1 cellular context compared by ENCODE assay signal in the genomic region with DNA sequence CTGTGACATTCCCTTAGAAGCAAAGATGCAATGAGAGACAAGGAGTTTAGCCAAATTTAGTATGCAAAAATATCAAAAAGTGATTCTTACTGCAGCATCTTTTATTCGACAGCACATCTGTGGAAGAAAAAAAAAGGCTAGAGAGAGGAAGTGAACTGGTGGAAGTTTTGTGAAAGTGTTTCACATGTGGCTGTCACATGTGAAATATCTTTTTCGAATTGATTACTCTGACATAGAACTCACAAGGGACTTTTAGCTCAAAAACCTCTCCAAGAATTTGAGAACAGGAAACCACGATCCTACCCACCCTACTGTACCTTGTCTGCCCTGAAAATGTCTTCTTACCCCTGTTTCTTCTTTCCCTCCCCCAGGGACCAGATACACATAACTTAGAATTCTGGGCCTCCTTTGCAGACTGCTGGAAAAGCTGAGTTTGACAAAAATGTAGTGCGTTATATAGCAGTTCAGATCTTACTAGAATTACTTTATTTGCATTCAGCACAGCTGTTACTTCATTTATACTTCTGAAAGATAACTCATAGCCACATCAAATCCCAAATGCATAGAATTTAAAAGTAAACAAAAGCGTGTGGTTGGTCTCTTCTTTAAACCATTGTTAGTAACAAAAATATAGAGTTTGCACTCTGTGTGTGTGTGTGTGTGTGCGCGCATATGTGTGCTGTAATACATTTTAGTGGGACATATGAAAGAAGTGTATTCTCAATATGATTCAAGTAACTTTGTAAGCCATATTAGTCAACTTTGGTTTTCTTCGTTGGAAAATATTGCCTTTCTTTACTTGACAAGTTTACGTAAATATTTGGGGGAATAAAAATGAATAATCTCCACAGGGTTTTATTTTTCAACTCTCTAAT.
TF ChIP-seq lines count a peak whose summit lies in the region.

No MANE protein-coding gene starts in this region.

TF ChIP-seq in H1, 55 proteins besides CTCF, POLR2A, EP300 and RAD21 (continued from another document):
- TF ChIP-seq, protein P1, sequence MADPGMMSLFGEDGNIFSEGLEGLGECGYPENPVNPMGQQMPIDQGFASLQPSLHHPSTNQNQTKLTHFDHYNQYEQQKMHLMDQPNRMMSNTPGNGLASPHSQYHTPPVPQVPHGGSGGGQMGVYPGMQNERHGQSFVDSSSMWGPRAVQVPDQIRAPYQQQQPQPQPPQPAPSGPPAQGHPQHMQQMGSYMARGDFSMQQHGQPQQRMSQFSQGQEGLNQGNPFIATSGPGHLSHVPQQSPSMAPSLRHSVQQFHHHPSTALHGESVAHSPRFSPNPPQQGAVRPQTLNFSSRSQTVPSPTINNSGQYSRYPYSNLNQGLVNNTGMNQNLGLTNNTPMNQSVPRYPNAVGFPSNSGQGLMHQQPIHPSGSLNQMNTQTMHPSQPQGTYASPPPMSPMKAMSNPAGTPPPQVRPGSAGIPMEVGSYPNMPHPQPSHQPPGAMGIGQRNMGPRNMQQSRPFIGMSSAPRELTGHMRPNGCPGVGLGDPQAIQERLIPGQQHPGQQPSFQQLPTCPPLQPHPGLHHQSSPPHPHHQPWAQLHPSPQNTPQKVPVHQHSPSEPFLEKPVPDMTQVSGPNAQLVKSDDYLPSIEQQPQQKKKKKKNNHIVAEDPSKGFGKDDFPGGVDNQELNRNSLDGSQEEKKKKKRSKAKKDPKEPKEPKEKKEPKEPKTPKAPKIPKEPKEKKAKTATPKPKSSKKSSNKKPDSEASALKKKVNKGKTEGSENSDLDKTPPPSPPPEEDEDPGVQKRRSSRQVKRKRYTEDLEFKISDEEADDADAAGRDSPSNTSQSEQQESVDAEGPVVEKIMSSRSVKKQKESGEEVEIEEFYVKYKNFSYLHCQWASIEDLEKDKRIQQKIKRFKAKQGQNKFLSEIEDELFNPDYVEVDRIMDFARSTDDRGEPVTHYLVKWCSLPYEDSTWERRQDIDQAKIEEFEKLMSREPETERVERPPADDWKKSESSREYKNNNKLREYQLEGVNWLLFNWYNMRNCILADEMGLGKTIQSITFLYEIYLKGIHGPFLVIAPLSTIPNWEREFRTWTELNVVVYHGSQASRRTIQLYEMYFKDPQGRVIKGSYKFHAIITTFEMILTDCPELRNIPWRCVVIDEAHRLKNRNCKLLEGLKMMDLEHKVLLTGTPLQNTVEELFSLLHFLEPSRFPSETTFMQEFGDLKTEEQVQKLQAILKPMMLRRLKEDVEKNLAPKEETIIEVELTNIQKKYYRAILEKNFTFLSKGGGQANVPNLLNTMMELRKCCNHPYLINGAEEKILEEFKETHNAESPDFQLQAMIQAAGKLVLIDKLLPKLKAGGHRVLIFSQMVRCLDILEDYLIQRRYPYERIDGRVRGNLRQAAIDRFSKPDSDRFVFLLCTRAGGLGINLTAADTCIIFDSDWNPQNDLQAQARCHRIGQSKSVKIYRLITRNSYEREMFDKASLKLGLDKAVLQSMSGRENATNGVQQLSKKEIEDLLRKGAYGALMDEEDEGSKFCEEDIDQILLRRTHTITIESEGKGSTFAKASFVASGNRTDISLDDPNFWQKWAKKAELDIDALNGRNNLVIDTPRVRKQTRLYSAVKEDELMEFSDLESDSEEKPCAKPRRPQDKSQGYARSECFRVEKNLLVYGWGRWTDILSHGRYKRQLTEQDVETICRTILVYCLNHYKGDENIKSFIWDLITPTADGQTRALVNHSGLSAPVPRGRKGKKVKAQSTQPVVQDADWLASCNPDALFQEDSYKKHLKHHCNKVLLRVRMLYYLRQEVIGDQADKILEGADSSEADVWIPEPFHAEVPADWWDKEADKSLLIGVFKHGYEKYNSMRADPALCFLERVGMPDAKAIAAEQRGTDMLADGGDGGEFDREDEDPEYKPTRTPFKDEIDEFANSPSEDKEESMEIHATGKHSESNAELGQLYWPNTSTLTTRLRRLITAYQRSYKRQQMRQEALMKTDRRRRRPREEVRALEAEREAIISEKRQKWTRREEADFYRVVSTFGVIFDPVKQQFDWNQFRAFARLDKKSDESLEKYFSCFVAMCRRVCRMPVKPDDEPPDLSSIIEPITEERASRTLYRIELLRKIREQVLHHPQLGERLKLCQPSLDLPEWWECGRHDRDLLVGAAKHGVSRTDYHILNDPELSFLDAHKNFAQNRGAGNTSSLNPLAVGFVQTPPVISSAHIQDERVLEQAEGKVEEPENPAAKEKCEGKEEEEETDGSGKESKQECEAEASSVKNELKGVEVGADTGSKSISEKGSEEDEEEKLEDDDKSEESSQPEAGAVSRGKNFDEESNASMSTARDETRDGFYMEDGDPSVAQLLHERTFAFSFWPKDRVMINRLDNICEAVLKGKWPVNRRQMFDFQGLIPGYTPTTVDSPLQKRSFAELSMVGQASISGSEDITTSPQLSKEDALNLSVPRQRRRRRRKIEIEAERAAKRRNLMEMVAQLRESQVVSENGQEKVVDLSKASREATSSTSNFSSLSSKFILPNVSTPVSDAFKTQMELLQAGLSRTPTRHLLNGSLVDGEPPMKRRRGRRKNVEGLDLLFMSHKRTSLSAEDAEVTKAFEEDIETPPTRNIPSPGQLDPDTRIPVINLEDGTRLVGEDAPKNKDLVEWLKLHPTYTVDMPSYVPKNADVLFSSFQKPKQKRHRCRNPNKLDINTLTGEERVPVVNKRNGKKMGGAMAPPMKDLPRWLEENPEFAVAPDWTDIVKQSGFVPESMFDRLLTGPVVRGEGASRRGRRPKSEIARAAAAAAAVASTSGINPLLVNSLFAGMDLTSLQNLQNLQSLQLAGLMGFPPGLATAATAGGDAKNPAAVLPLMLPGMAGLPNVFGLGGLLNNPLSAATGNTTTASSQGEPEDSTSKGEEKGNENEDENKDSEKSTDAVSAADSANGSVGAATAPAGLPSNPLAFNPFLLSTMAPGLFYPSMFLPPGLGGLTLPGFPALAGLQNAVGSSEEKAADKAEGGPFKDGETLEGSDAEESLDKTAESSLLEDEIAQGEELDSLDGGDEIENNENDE (IDR thresholded peaks at IDR 0.05; ENCODE audit: insufficient replicate concordance, low read length): no peak
- no peak for TF ChIP-seq EZH2 (IDR thresholded peaks at IDR 0.05; ENCODE audit: low read depth, low read length, severe bottlenecking)
- TF ChIP-seq SP2 (IDR thresholded peaks at IDR 0.05; ENCODE audit: low read length): no peak
- no peak for TF ChIP-seq SRF (IDR thresholded peaks at IDR 0.05; ENCODE audit: low read depth, low read length)
- no peak for TF ChIP-seq CHD2 (IDR thresholded peaks at IDR 0.05; ENCODE audit: low read length)
- TF ChIP-seq YY1 (IDR thresholded peaks at IDR 0.05; ENCODE audit: low read depth, low read length): no peak
- no peak for TF ChIP-seq MAX (IDR thresholded peaks at IDR 0.05)
- no peak for TF ChIP-seq TAF7 (optimal IDR thresholded peaks at IDR 0.05; ENCODE audit: borderline replicate concordance, low read depth, low read length)
- TF ChIP-seq GTF2F1 (IDR thresholded peaks at IDR 0.05; ENCODE audit: borderline replicate concordance, low read depth, low read length): no peak
- TF ChIP-seq KDM5A (IDR thresholded peaks at IDR 0.05; ENCODE audit: low read length): no peak
- TF ChIP-seq JUND (IDR thresholded peaks at IDR 0.05; ENCODE audit: low read length): no peak
- TF ChIP-seq CBX8 (IDR thresholded peaks at IDR 0.05; ENCODE audit: borderline replicate concordance, low read depth, low read length): no peak
- no peak for TF ChIP-seq HDAC2 (IDR thresholded peaks at IDR 0.05; ENCODE audit: borderline replicate concordance in 1 of 2, low read depth in 2 of 2, low read length in 2 of 2)
- TF ChIP-seq KDM1A (IDR thresholded peaks at IDR 0.05; ENCODE audit: borderline replicate concordance, low read length): no peak
- no peak for TF ChIP-seq NANOG (IDR thresholded peaks at IDR 0.05; ENCODE audit: insufficient read depth, low read depth, low read length, poor library complexity, severe bottlenecking)
- TF ChIP-seq USF2 (IDR thresholded peaks at IDR 0.05; ENCODE audit: low read length): no peak
- no peak for TF ChIP-seq ATF2 (IDR thresholded peaks at IDR 0.05; ENCODE audit: low read length)
- TF ChIP-seq KDM4A (IDR thresholded peaks at IDR 0.05; ENCODE audit: low read depth, low read length, severe bottlenecking): no peak
- no peak for TF ChIP-seq TEAD4 (IDR thresholded peaks at IDR 0.05; ENCODE audit: low read depth, low read length)
